ENCODE assay signal across 1 cellular context in genomic region chr17:1997146-1997586, GRCh38.
A peak's percentile ranks its signal among the peaks of the same experiment; 100 is the strongest.
TF ChIP-seq lines count a peak whose summit lies in the region.

No MANE protein-coding gene starts in this region.

TF ChIP-seq in HepG2, 621 proteins besides CTCF, POLR2A, EP300 and RAD21 (continued from another document and continues in another):
- TF ChIP-seq ZNF512B (CRISPR knock-in tag; IDR thresholded peaks at IDR 0.05; ENCODE audit: borderline replicate concordance) (no peak), CSRNP2 (CRISPR knock-in tag; conservative IDR thresholded peaks at IDR 0.05; ENCODE audit: low read depth) (no peak), ZNF703 (CRISPR knock-in tag; IDR thresholded peaks at IDR 0.05; ENCODE audit: borderline replicate concordance) (no peak), ZFP91 (CRISPR knock-in tag; IDR thresholded peaks at IDR 0.05; ENCODE audit: borderline replicate concordance) (0 out of 2 replicates have a peak, but pooled peaks have one; percentile 12), EZH2 (conservative IDR thresholded peaks at IDR 0.05; ENCODE audit: low read depth, low read length) (no peak), ZNF160 (CRISPR knock-in tag; IDR thresholded peaks at IDR 0.05) (no peak), POLR2G (IDR thresholded peaks at IDR 0.05; ENCODE audit: low read depth, low read length) (0 out of 2 replicates have a peak, but pooled peaks have one; percentile 34), MXI1 (IDR thresholded peaks at IDR 0.05; ENCODE audit: borderline replicate concordance, low read depth, low read length) (no peak), ELF3 (CRISPR knock-in tag; IDR thresholded peaks at IDR 0.05) (no peak; the same call in 1 of the 2 replicates), ZBTB10 (CRISPR knock-in tag; IDR thresholded peaks at IDR 0.05; ENCODE audit: borderline replicate concordance) (no peak), ASH2L (IDR thresholded peaks at IDR 0.05; ENCODE audit: insufficient read length, low read depth, low read length) (no peak), SIN3A (IDR thresholded peaks at IDR 0.05; ENCODE audit: borderline replicate concordance, low read depth, low read length) (0 out of 2 replicates have a peak, but pooled peaks have one; percentile 35), POLR2AphosphoS2 (IDR thresholded peaks at IDR 0.05; ENCODE audit: low read depth, low read length) (no peak), ZKSCAN1 (IDR thresholded peaks at IDR 0.05; ENCODE audit: low read length) (peak; percentile 96), THYN1 (CRISPR knock-in tag; IDR thresholded peaks at IDR 0.05; ENCODE audit: borderline replicate concordance, low read depth) (no peak), ZBTB43 (CRISPR knock-in tag; conservative IDR thresholded peaks at IDR 0.05) (no peak), ZGPAT (CRISPR knock-in tag; IDR thresholded peaks at IDR 0.05) (peak; percentile 28; the same call in 1 of the 2 replicates), ZNF709 (CRISPR knock-in tag; IDR thresholded peaks at IDR 0.05) (no peak), ZNF556 (CRISPR knock-in tag; IDR thresholded peaks at IDR 0.05; ENCODE audit: borderline replicate concordance) (no peak), TFDP2 (CRISPR knock-in tag; IDR thresholded peaks at IDR 0.05) (no peak), KDM3A (CRISPR knock-in tag; IDR thresholded peaks at IDR 0.05; ENCODE audit: low read depth) (no peak), NCOR1 (IDR thresholded peaks at IDR 0.05; ENCODE audit: borderline replicate concordance, low read length) (0 out of 2 replicates have a peak, but pooled peaks have one; percentile 13), ZNF550 (CRISPR knock-in tag; IDR thresholded peaks at IDR 0.05; ENCODE audit: borderline replicate concordance) (no peak), MIER3 (CRISPR knock-in tag; IDR thresholded peaks at IDR 0.05; ENCODE audit: borderline replicate concordance) (no peak), SOX6 (IDR thresholded peaks at IDR 0.05) (no peak), SOX6 (CRISPR knock-in tag; IDR thresholded peaks at IDR 0.05) (0 out of 2 replicates have a peak, but pooled peaks have one; percentile 3), ZNF547 (CRISPR knock-in tag; IDR thresholded peaks at IDR 0.05) (no peak), MYPOP (CRISPR knock-in tag; IDR thresholded peaks at IDR 0.05) (no peak), ZNF317 (CRISPR knock-in tag; IDR thresholded peaks at IDR 0.05) (peak; percentile 95), CBX1 (IDR thresholded peaks at IDR 0.05; ENCODE audit: low read depth) (no peak), NFATC3 (CRISPR knock-in tag; IDR thresholded peaks at IDR 0.05) (no peak), HIC2 (CRISPR knock-in tag; IDR thresholded peaks at IDR 0.05; ENCODE audit: low read depth) (no peak), TARDBP (CRISPR knock-in tag; IDR thresholded peaks at IDR 0.05) (0 out of 2 replicates have a peak, but pooled peaks have one; percentile 19), ZNF496 (CRISPR knock-in tag; IDR thresholded peaks at IDR 0.05; ENCODE audit: insufficient replicate concordance) (no peak), DDIT3 (CRISPR knock-in tag; IDR thresholded peaks at IDR 0.05) (no peak), NR2F6 (IDR thresholded peaks at IDR 0.05) (no peak), NR2F6 (CRISPR knock-in tag; IDR thresholded peaks at IDR 0.05) (0 out of 2 replicates have a peak, but pooled peaks have one; percentile 23), ZNF879 (CRISPR knock-in tag; IDR thresholded peaks at IDR 0.05) (no peak), PAWR (CRISPR knock-in tag; IDR thresholded peaks at IDR 0.05; ENCODE audit: borderline replicate concordance) (no peak), ELF4 (CRISPR knock-in tag; IDR thresholded peaks at IDR 0.05; ENCODE audit: borderline replicate concordance) (no peak), RXRB (CRISPR knock-in tag; IDR thresholded peaks at IDR 0.05; ENCODE audit: borderline replicate concordance) (no peak), ZFP62 (CRISPR knock-in tag; IDR thresholded peaks at IDR 0.05) (no peak), ZSCAN5A (CRISPR knock-in tag; IDR thresholded peaks at IDR 0.05; ENCODE audit: borderline replicate concordance) (no peak), MYNN (CRISPR knock-in tag; IDR thresholded peaks at IDR 0.05; ENCODE audit: low read depth) (no peak), KDM1A (CRISPR knock-in tag; IDR thresholded peaks at IDR 0.05) (peak; percentile 82; the same call in 1 of the 2 replicates)
